ENCODE assay signal across 29 cellular contexts in the genomic region with DNA sequence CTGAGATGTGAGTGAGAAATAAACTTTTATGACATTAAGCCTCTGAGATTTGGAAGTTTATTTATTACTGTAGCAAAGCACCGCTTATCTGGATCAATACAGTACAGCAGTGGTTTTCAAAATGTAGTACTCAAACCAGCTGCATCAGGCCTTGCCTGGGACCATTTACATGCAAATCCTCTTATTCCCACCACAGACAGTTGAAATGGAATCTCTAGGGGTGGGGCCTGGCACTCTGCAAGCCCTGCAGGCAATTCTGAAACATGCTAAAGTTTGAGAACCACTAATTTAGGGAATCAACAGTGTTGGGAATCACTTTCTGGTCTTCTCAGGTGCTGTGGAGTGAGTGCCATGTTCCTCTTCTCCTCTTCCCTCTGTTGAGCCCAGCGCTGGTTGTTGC.
"Had no signal": no experiment of that assay in that cellular context is flagged by ENCODE, and none has a peak within 500 bp of the region (broad histone marks: within the 10 kb centered on the region; RNA-seq: fewer than 3 reads in every experiment).

No MANE protein-coding gene starts in this region.

- H3K27ac Mint-ChIP-seq: activated CD4-positive, alpha-beta T cell treated with anti-CD3 and anti-CD28 coated beads for 36 hours; activated CD8-positive, alpha-beta T cell treated with anti-CD3 and anti-CD28 coated beads, Interleukin-2, amount 10 ng/mL, durations not matched to agents 7 days and 5 days; activated naive CD4-positive, alpha-beta T cell treated with anti-CD3 and anti-CD28 coated beads for 36 hours; activated naive CD8-positive, alpha-beta T cell treated with anti-CD3 and anti-CD28 coated beads for 36 hours; mesothelial cell of epicardium; nephron progenitor cell; stimulated activated memory B cell treated with anti-CD40 and anti-IgM and Interleukin-4, amounts not matched to agents 10 μg/mL and 1 μg/mL and 100 μg/mL, for 72 hours; T-helper 2 cell treated with Interferon-gamma antibody and Interleukin-4, amounts not matched to agents 5 μg/mL and 100 μg/mL, for 36 hours had no signal

- DNase-seq: activated CD4-positive, alpha-beta T cell treated with anti-CD3 and anti-CD28 coated beads for 36 hours; activated CD4-positive, CD25-positive, alpha-beta regulatory T cell; activated CD8-positive, alpha-beta T cell treated with anti-CD3 and anti-CD28 coated beads, Interleukin-2, amount 10 ng/mL, durations not matched to agents 7 days and 5 days; activated effector memory CD4-positive, alpha-beta T cell treated with anti-CD3 and anti-CD28 coated beads, Interleukin-2, amount 50 U/mL, for 16 hours; activated naive CD4-positive, alpha-beta T cell treated with anti-CD3 and anti-CD28 coated beads for 36 hours; activated naive CD8-positive, alpha-beta T cell treated with anti-CD3 and anti-CD28 coated beads for 36 hours; adrenal gland; aorta; body of pancreas; cerebellar nuclear complex; colonic mucosa; dorsolateral prefrontal cortex; effector memory CD4-positive, alpha-beta T cell; erythroblast; gastrocnemius medialis; glutamatergic neuron; left colon; mammary epithelial cell; naive B cell; nephron progenitor cell; nucleus accumbens; stimulated activated CD4-positive, alpha-beta T cell treated with anti-CD3 and anti-CD28 coated beads, Interleukin-1b, Interleukin-23, amount 100 ng/mL, for 48 hours; stimulated activated CD4-positive, alpha-beta T cell treated with anti-CD3 and anti-CD28 coated beads, Interleukin-4, amount 100 ng/mL, for 4 hours; stimulated activated CD8-positive, alpha-beta memory T cell treated with anti-CD3 and anti-CD28 coated beads, Interleukin-4, amount 100 ng/mL, for 48 hours; T-helper 1 cell; uterus had no signal

- H3K36me3 Mint-ChIP-seq: activated naive CD8-positive, alpha-beta T cell treated with anti-CD3 and anti-CD28 coated beads for 36 hours; mesothelial cell of epicardium; naive B cell; stimulated activated memory B cell treated with anti-CD40 and anti-IgM and Interleukin-4, amounts not matched to agents 10 μg/mL and 1 μg/mL and 100 μg/mL, for 72 hours had no signal

- H3K27me3 Mint-ChIP-seq: activated naive CD8-positive, alpha-beta T cell treated with anti-CD3 and anti-CD28 coated beads for 36 hours had no signal

- H3K4me1 Mint-ChIP-seq: activated CD4-positive, alpha-beta T cell treated with anti-CD3 and anti-CD28 coated beads for 36 hours; activated naive CD8-positive, alpha-beta T cell treated with anti-CD3 and anti-CD28 coated beads for 36 hours; mesothelial cell of epicardium; naive B cell had no signal

- H3K9me3 Mint-ChIP-seq: activated naive CD4-positive, alpha-beta T cell treated with anti-CD3 and anti-CD28 coated beads for 36 hours; activated naive CD8-positive, alpha-beta T cell treated with anti-CD3 and anti-CD28 coated beads for 36 hours; mesothelial cell of epicardium; nephron progenitor cell; T-helper 2 cell treated with Interferon-gamma antibody and Interleukin-4, amounts not matched to agents 5 μg/mL and 100 μg/mL, for 36 hours had no signal

- ATAC-seq: activated CD4-positive, alpha-beta T cell treated with anti-CD3 and anti-CD28 coated beads for 36 hours; activated CD8-positive, alpha-beta T cell treated with anti-CD3 and anti-CD28 coated beads, Interleukin-2, amount 10 ng/mL, durations not matched to agents 7 days and 5 days; body of pancreas; gastrocnemius medialis; left colon; stimulated activated memory B cell treated with anti-CD40 and anti-IgM and Interleukin-4, amounts not matched to agents 10 μg/mL and 1 μg/mL and 100 μg/mL, for 72 hours had no signal

- H3K4me3 Mint-ChIP-seq: activated CD4-positive, alpha-beta T cell treated with anti-CD3 and anti-CD28 coated beads for 36 hours; activated CD8-positive, alpha-beta T cell treated with anti-CD3 and anti-CD28 coated beads, Interleukin-2, amount 10 ng/mL, durations not matched to agents 7 days and 5 days; activated naive CD4-positive, alpha-beta T cell treated with anti-CD3 and anti-CD28 coated beads for 36 hours; activated naive CD8-positive, alpha-beta T cell treated with anti-CD3 and anti-CD28 coated beads for 36 hours; mesothelial cell of epicardium; naive B cell; nephron progenitor cell; stimulated activated memory B cell treated with anti-CD40 and anti-IgM and Interleukin-4, amounts not matched to agents 10 μg/mL and 1 μg/mL and 100 μg/mL, for 72 hours; T-helper 2 cell treated with Interferon-gamma antibody and Interleukin-4, amounts not matched to agents 5 μg/mL and 100 μg/mL, for 36 hours had no signal
